Comparison of ENCODE assay signal across 1 cellular context in genomic region chr10:88525371-88526079, GRCh38.
TF ChIP-seq lines count a peak whose summit lies in the region.

No MANE protein-coding gene starts in this region.

TF ChIP-seq in HEK293, 187 proteins besides CTCF, POLR2A, EP300 and RAD21 (continued from another document):
- TF ChIP-seq PRDM10 (tag by site-specific recombination; IDR thresholded peaks at IDR 0.05) (0 out of 2 replicates have a peak, but pooled peaks have one; percentile 8), ZNF366 (tag by site-specific recombination; conservative IDR thresholded peaks at IDR 0.05) (0 out of 2 replicates have a peak, but pooled peaks have one; percentile 12), ZNF514 (tag by site-specific recombination; IDR thresholded peaks at IDR 0.05) (no peak), ZNF664 (tag by site-specific recombination; IDR thresholded peaks at IDR 0.05) (no peak), ZNF132 (tag by site-specific recombination; IDR thresholded peaks at IDR 0.05; ENCODE audit: borderline replicate concordance) (no peak), ZBTB26 (tag by site-specific recombination; optimal IDR thresholded peaks at IDR 0.05) (no peak), ZNF548 (tag by site-specific recombination; IDR thresholded peaks at IDR 0.05) (no peak), ZNF214 (tag by site-specific recombination; IDR thresholded peaks at IDR 0.05; ENCODE audit: borderline replicate concordance) (no peak), ZNF843 (tag by site-specific recombination; IDR thresholded peaks at IDR 0.05) (0 out of 2 replicates have a peak, but pooled peaks have one; percentile 62), ZXDB (tag by site-specific recombination; IDR thresholded peaks at IDR 0.05) (0 out of 2 replicates have a peak, but pooled peaks have one; percentile 25), PRDM6 (tag by site-specific recombination; IDR thresholded peaks at IDR 0.05) (peak; percentile 50; the same call in 1 of the 2 replicates), ZNF660 (tag by site-specific recombination; IDR thresholded peaks at IDR 0.05) (no peak), OVOL3 (tag by site-specific recombination; IDR thresholded peaks at IDR 0.05) (no peak)
